In genomic region chr6:106549521-106549920, GRCh38 we compare ENCODE assay signal across 26 cellular contexts.
DNase-seq lines count a peak whose midpoint lies in the region; ATAC-seq and TF ChIP-seq lines count a peak whose summit lies in the region.
"Had no signal": no experiment of that assay in that cellular context is flagged by ENCODE, and none has a peak within 500 bp of the region (broad histone marks: within the 10 kb centered on the region; RNA-seq: fewer than 3 reads in every experiment).

No MANE protein-coding gene starts in this region.

- peaks cover 3% of the 10 kb centered on the region for H3K9me3 Mint-ChIP-seq in activated CD8-positive, alpha-beta T cell treated with anti-CD3 and anti-CD28 coated beads for 36 hours
- no peaks in the 10 kb centered on the region for H3K9me3 Mint-ChIP-seq in activated CD8-positive, alpha-beta T cell treated with anti-CD3 and anti-CD28 coated beads, Interleukin-2, amount 10 ng/mL, durations not matched to agents 7 days and 5 days (ENCODE audit: insufficient read depth)
- H3K9me3 Mint-ChIP-seq in activated T-helper 17 cell treated with anti-CD3 and anti-CD28 coated beads, Interleukin-2, amount 50 U/mL, for 72 hours, result no peaks in the 10 kb centered on the region
- H3K9me3 Mint-ChIP-seq in naive B cell, result peaks cover 0 to 5% (median 0%) of the 10 kb centered on the region in 7 donors
- H3K9me3 Mint-ChIP-seq: activated naive CD4-positive, alpha-beta T cell treated with anti-CD3 and anti-CD28 coated beads for 36 hours; endodermal cell had no signal

- H3K36me3 Mint-ChIP-seq in activated CD8-positive, alpha-beta T cell treated with anti-CD3 and anti-CD28 coated beads for 36 hours (ENCODE audit: low read depth), result peaks cover 67% of the 10 kb centered on the region
- H3K36me3 Mint-ChIP-seq in activated CD8-positive, alpha-beta T cell treated with anti-CD3 and anti-CD28 coated beads, Interleukin-2, amount 10 ng/mL, durations not matched to agents 7 days and 5 days (ENCODE audit: low read depth), result peaks cover 80% of the 10 kb centered on the region
- peaks cover 98% of the 10 kb centered on the region for H3K36me3 Mint-ChIP-seq in activated T-helper 17 cell treated with anti-CD3 and anti-CD28 coated beads, Interleukin-2, amount 50 U/mL, for 72 hours (ENCODE audit: low read depth)
- peaks cover 25 to 41% of the 10 kb centered on the region in 2 donors for H3K36me3 Mint-ChIP-seq in naive B cell

- no peak for ATAC-seq in activated CD8-positive, alpha-beta T cell treated with anti-CD3 and anti-CD28 coated beads for 36 hours
- ATAC-seq in activated CD8-positive, alpha-beta T cell treated with anti-CD3 and anti-CD28 coated beads, Interleukin-2, amount 10 ng/mL, durations not matched to agents 7 days and 5 days, result no peak
- no peak for ATAC-seq in activated T-helper 17 cell treated with anti-CD3 and anti-CD28 coated beads, Interleukin-2, amount 50 U/mL, for 72 hours (replicated peaks)
- no peak for ATAC-seq in naive B cell (ENCODE audit: low read depth in 2 of 2)
- ATAC-seq: activated CD4-positive, CD25-positive, alpha-beta regulatory T cell treated with anti-CD3 and anti-CD28 coated beads, Interleukin-2, amount 50 U/mL, for 24 hours; left colon had no signal

- H3K27me3 Mint-ChIP-seq in activated CD8-positive, alpha-beta T cell treated with anti-CD3 and anti-CD28 coated beads for 36 hours, result no peaks in the 10 kb centered on the region
- no peaks in the 10 kb centered on the region for H3K27me3 Mint-ChIP-seq in activated CD8-positive, alpha-beta T cell treated with anti-CD3 and anti-CD28 coated beads, Interleukin-2, amount 10 ng/mL, durations not matched to agents 7 days and 5 days (ENCODE audit: low read depth)
- H3K27me3 Mint-ChIP-seq in activated T-helper 17 cell treated with anti-CD3 and anti-CD28 coated beads, Interleukin-2, amount 50 U/mL, for 72 hours, result no peaks in the 10 kb centered on the region
- H3K27me3 Mint-ChIP-seq in naive B cell, result no peaks in the 10 kb centered on the region

- H3K4me1 ChIP-seq in tibial artery, result peaks cover 0 to 23% (median 10%) of the 10 kb centered on the region in 4 donors
- peaks cover 0 to 18% of the 10 kb centered on the region in 2 donors for H3K4me1 ChIP-seq in right atrium auricular region
- H3K4me1 ChIP-seq: SJCRH30 had no signal

- intact Hi-C loops in activated CD8-positive, alpha-beta T cell treated with anti-CD3 and anti-CD28 coated beads for 36 hours (cut with micrococcal nuclease), result no loop called here
- intact Hi-C loops in tibial artery (cut with DNase I; ENCODE audit: low total_unique reads), result no loop called here

- H3K36me3 ChIP-seq in tibial artery (peaks cover 0 to 12% (median 6%) of the 10 kb centered on the region in 3 donors), right atrium auricular region (no peaks in the 10 kb centered on the region)
- H3K36me3 ChIP-seq: cardiac muscle cell, SJCRH30 had no signal

- CTCF ChIA-PET in activated CD8-positive, alpha-beta T cell treated with anti-CD3 and anti-CD28 coated beads for 36 hours (lab: Charles Lee), result interaction anchor here (0.7 kb wide), 1 partner anchor 37 kb away, joined by 3 read pairs; no protein-coding TSS in a partner anchor
- CTCF ChIA-PET in activated CD8-positive, alpha-beta T cell treated with anti-CD3 and anti-CD28 coated beads, Interleukin-2, amount 10 ng/mL, durations not matched to agents 7 days and 5 days (lab: Charles Lee), result interaction anchor here (1.3 to 1.9 kb wide), 3 partner anchors 12 to 40 kb away, joined by 3 to 8 read pairs (median 3); no protein-coding TSS in a partner anchor

- H3K4me3 Mint-ChIP-seq in activated CD8-positive, alpha-beta T cell treated with anti-CD3 and anti-CD28 coated beads for 36 hours, result no peak overlapping the region
- no peak overlapping the region for H3K4me3 Mint-ChIP-seq in activated CD8-positive, alpha-beta T cell treated with anti-CD3 and anti-CD28 coated beads, Interleukin-2, amount 10 ng/mL, durations not matched to agents 7 days and 5 days
- H3K4me3 Mint-ChIP-seq in activated T-helper 17 cell treated with anti-CD3 and anti-CD28 coated beads, Interleukin-2, amount 50 U/mL, for 72 hours, result peak overlapping the region; percentile 28
- H3K4me3 Mint-ChIP-seq in naive B cell, result no peak overlapping the region
- H3K4me3 Mint-ChIP-seq: activated naive CD4-positive, alpha-beta T cell treated with anti-CD3 and anti-CD28 coated beads for 36 hours; endodermal cell had no signal

- DNase-seq in activated CD8-positive, alpha-beta T cell treated with anti-CD3 and anti-CD28 coated beads for 36 hours, result no peak
- DNase-seq in activated CD8-positive, alpha-beta T cell treated with anti-CD3 and anti-CD28 coated beads, Interleukin-2, amount 10 ng/mL, durations not matched to agents 7 days and 5 days, result no peak
- DNase-seq in HL-60 (ENCODE audit: low read depth in 1 of 2, low spot score in 1 of 2) (no peak), naive B cell (no peak), hypothalamus (lab: John Stamatoyannopoulos, UW) (no peak), tibial artery (no peak), right atrium auricular region (ENCODE audit: low spot score) (no peak)
- DNase-seq: activated CD8-positive, alpha-beta memory T cell treated with anti-CD3 and anti-CD28 coated beads for 24 hours; activated T-cell treated with anti-CD3 and anti-CD28 coated beads, Interleukin-2, amount 50 U/mL, for 1 hour; aorta; cortex of kidney; DMS79; endodermal cell; foreskin melanocyte; GDM1; left colon; NCI-H1048; NCI-H187 treated with DMSO at 0.1 percent for 48 hours; NCI-H2227 treated with DMSO at 0.1 percent for 48 hours; NCI-H748 treated with DMSO at 0.1 percent for 48 hours; SJCRH30 had no signal

- H3K9me3 ChIP-seq in tibial artery (no peaks in the 10 kb centered on the region), right atrium auricular region (no peaks in the 10 kb centered on the region)
- H3K9me3 ChIP-seq: esophagus muscularis mucosa, SJCRH30 had no signal

- H3K4me3 ChIP-seq in HL-60 (replicated peaks; ENCODE audit: insufficient read depth, low read length) (no peak overlapping the region), tibial artery (no peak overlapping the region), right atrium auricular region (no peak overlapping the region)
- H3K4me3 ChIP-seq: cardiac muscle cell, esophagus muscularis mucosa, SJCRH30 had no signal

- TF ChIP-seq CTCF in activated CD8-positive, alpha-beta T cell treated with anti-CD3 and anti-CD28 coated beads for 36 hours (IDR thresholded peaks at IDR 0.05), result no peak
- TF ChIP-seq CTCF in HL-60 (IDR thresholded peaks at IDR 0.05; ENCODE audit: insufficient read depth, low read length), result no peak
- TF ChIP-seq CTCF in tibial artery (IDR thresholded peaks at IDR 0.05), result no peak
- no peak for TF ChIP-seq CTCF in right atrium auricular region (IDR thresholded peaks at IDR 0.05)

- peaks cover 46% of the 10 kb centered on the region for H3K4me1 Mint-ChIP-seq in activated CD8-positive, alpha-beta T cell treated with anti-CD3 and anti-CD28 coated beads for 36 hours (ENCODE audit: low read depth)
- peaks cover 7% of the 10 kb centered on the region for H3K4me1 Mint-ChIP-seq in activated CD8-positive, alpha-beta T cell treated with anti-CD3 and anti-CD28 coated beads, Interleukin-2, amount 10 ng/mL, durations not matched to agents 7 days and 5 days (ENCODE audit: low read depth)
- peaks cover 39% of the 10 kb centered on the region for H3K4me1 Mint-ChIP-seq in activated T-helper 17 cell treated with anti-CD3 and anti-CD28 coated beads, Interleukin-2, amount 50 U/mL, for 72 hours
- peaks cover 18 to 59% (median 37%) of the 10 kb centered on the region in 3 donors for H3K4me1 Mint-ChIP-seq in naive B cell

- POLR2A ChIA-PET in activated CD8-positive, alpha-beta T cell treated with anti-CD3 and anti-CD28 coated beads for 36 hours (lab: Charles Lee), result no interaction called here
- POLR2A ChIA-PET in activated CD8-positive, alpha-beta T cell treated with anti-CD3 and anti-CD28 coated beads, Interleukin-2, amount 10 ng/mL, durations not matched to agents 7 days and 5 days (lab: Charles Lee), result no interaction called here

- H3K27ac ChIP-seq in HL-60 (replicated peaks), result peak overlapping the region; percentile 72
- H3K27ac ChIP-seq in tibial artery, result no peak overlapping the region
- no peak overlapping the region for H3K27ac ChIP-seq in right atrium auricular region
- H3K27ac ChIP-seq: cardiac muscle cell, esophagus muscularis mucosa, SJCRH30 had no signal

- peak overlapping the region; percentile 28 for H3K27ac Mint-ChIP-seq in activated CD8-positive, alpha-beta T cell treated with anti-CD3 and anti-CD28 coated beads for 36 hours
- H3K27ac Mint-ChIP-seq in activated CD8-positive, alpha-beta T cell treated with anti-CD3 and anti-CD28 coated beads, Interleukin-2, amount 10 ng/mL, durations not matched to agents 7 days and 5 days, result no peak overlapping the region
- peak overlapping the region; percentile 80 for H3K27ac Mint-ChIP-seq in activated T-helper 17 cell treated with anti-CD3 and anti-CD28 coated beads, Interleukin-2, amount 50 U/mL, for 72 hours
- peak overlapping the region in 5 of 6 donors; percentile 28 to 97 (median 83) for H3K27ac Mint-ChIP-seq in naive B cell
- H3K27ac Mint-ChIP-seq: activated naive CD4-positive, alpha-beta T cell treated with anti-CD3 and anti-CD28 coated beads for 36 hours; endodermal cell had no signal

- H3K27me3 ChIP-seq in HL-60 (ENCODE audit: insufficient read depth, poor library complexity, severe bottlenecking), result no peaks in the 10 kb centered on the region
- H3K27me3 ChIP-seq in tibial artery, result no peaks in the 10 kb centered on the region
- no peaks in the 10 kb centered on the region for H3K27me3 ChIP-seq in right atrium auricular region
- H3K27me3 ChIP-seq: cardiac muscle cell, esophagus muscularis mucosa, SJCRH30 had no signal
